In the genomic region with DNA sequence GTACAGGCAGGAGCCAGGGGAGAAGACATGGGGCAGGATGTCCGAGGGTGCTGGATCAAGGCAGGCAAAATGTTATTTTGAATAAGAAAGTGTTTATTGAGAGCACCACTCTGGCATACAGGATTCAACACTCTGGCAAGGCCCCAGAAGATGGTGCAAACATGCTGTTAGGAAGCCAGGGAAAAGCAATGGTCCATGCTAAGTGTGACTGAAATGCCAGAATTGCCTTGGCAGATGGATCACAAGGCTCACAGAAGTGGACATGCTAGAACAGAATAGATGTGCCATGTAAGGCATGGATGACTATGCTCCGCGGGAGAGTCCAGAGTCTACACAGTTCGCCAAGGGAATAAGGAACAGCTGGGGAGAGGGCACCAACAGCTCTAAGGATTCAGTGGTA, we compare ENCODE assay signal across 1 cellular context.
TF ChIP-seq lines count a peak whose summit lies in the region.

No MANE protein-coding gene starts in this region.

TF ChIP-seq in GM23338, 12 proteins besides CTCF, POLR2A, EP300 and RAD21 (continued from another document):
- TF ChIP-seq, protein P1, sequence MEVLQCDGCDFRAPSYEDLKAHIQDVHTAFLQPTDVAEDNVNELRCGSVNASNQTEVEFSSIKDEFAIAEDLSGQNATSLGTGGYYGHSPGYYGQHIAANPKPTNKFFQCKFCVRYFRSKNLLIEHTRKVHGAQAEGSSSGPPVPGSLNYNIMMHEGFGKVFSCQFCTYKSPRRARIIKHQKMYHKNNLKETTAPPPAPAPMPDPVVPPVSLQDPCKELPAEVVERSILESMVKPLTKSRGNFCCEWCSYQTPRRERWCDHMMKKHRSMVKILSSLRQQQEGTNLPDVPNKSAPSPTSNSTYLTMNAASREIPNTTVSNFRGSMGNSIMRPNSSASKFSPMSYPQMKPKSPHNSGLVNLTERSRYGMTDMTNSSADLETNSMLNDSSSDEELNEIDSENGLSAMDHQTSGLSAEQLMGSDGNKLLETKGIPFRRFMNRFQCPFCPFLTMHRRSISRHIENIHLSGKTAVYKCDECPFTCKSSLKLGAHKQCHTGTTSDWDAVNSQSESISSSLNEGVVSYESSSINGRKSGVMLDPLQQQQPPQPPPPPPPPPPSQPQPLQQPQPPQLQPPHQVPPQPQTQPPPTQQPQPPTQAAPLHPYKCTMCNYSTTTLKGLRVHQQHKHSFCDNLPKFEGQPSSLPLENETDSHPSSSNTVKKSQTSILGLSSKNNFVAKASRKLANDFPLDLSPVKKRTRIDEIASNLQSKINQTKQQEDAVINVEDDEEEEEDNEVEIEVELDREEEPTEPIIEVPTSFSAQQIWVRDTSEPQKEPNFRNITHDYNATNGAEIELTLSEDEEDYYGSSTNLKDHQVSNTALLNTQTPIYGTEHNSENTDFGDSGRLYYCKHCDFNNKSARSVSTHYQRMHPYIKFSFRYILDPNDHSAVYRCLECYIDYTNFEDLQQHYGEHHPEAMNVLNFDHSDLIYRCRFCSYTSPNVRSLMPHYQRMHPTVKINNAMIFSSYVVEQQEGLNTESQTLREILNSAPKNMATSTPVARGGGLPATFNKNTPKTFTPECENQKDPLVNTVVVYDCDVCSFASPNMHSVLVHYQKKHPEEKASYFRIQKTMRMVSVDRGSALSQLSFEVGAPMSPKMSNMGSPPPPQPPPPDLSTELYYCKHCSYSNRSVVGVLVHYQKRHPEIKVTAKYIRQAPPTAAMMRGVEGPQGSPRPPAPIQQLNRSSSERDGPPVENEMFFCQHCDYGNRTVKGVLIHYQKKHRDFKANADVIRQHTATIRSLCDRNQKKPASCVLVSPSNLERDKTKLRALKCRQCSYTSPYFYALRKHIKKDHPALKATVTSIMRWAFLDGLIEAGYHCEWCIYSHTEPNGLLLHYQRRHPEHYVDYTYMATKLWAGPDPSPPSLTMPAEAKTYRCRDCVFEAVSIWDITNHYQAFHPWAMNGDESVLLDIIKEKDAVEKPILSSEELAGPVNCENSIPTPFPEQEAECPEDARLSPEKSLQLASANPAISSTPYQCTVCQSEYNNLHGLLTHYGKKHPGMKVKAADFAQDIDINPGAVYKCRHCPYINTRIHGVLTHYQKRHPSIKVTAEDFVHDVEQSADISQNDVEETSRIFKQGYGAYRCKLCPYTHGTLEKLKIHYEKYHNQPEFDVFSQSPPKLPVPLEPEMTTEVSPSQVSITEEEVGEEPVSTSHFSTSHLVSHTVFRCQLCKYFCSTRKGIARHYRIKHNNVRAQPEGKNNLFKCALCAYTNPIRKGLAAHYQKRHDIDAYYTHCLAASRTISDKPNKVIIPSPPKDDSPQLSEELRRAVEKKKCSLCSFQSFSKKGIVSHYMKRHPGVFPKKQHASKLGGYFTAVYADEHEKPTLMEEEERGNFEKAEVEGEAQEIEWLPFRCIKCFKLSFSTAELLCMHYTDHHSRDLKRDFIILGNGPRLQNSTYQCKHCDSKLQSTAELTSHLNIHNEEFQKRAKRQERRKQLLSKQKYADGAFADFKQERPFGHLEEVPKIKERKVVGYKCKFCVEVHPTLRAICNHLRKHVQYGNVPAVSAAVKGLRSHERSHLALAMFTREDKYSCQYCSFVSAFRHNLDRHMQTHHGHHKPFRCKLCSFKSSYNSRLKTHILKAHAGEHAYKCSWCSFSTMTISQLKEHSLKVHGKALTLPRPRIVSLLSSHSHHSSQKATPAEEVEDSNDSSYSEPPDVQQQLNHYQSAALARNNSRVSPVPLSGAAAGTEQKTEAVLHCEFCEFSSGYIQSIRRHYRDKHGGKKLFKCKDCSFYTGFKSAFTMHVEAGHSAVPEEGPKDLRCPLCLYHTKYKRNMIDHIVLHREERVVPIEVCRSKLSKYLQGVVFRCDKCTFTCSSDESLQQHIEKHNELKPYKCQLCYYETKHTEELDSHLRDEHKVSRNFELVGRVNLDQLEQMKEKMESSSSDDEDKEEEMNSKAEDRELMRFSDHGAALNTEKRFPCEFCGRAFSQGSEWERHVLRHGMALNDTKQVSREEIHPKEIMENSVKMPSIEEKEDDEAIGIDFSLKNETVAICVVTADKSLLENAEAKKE (CRISPR knock-in tag; IDR thresholded peaks at IDR 0.05): no peak
- TF ChIP-seq POLR2AphosphoS5 (IDR thresholded peaks at IDR 0.05; ENCODE audit: low read depth) (no peak), EZH2 (IDR thresholded peaks at IDR 0.05; ENCODE audit: low read depth, unreplicated experiment) (no peak), STAT1 (IDR thresholded peaks at IDR 0.05; ENCODE audit: unreplicated experiment) (no peak), JUNB (IDR thresholded peaks at IDR 0.05; ENCODE audit: unreplicated experiment) (no peak), CREB1 (CRISPR knock-in tag; IDR thresholded peaks at IDR 0.05; ENCODE audit: low read depth) (no peak), ZNF114 (CRISPR knock-in tag; IDR thresholded peaks at IDR 0.05) (no peak)
- TF ChIP-seq, protein P2, sequence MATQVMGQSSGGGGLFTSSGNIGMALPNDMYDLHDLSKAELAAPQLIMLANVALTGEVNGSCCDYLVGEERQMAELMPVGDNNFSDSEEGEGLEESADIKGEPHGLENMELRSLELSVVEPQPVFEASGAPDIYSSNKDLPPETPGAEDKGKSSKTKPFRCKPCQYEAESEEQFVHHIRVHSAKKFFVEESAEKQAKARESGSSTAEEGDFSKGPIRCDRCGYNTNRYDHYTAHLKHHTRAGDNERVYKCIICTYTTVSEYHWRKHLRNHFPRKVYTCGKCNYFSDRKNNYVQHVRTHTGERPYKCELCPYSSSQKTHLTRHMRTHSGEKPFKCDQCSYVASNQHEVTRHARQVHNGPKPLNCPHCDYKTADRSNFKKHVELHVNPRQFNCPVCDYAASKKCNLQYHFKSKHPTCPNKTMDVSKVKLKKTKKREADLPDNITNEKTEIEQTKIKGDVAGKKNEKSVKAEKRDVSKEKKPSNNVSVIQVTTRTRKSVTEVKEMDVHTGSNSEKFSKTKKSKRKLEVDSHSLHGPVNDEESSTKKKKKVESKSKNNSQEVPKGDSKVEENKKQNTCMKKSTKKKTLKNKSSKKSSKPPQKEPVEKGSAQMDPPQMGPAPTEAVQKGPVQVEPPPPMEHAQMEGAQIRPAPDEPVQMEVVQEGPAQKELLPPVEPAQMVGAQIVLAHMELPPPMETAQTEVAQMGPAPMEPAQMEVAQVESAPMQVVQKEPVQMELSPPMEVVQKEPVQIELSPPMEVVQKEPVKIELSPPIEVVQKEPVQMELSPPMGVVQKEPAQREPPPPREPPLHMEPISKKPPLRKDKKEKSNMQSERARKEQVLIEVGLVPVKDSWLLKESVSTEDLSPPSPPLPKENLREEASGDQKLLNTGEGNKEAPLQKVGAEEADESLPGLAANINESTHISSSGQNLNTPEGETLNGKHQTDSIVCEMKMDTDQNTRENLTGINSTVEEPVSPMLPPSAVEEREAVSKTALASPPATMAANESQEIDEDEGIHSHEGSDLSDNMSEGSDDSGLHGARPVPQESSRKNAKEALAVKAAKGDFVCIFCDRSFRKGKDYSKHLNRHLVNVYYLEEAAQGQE (IDR thresholded peaks at IDR 0.05; ENCODE audit: unreplicated experiment): no peak
- TF ChIP-seq, protein P3, sequence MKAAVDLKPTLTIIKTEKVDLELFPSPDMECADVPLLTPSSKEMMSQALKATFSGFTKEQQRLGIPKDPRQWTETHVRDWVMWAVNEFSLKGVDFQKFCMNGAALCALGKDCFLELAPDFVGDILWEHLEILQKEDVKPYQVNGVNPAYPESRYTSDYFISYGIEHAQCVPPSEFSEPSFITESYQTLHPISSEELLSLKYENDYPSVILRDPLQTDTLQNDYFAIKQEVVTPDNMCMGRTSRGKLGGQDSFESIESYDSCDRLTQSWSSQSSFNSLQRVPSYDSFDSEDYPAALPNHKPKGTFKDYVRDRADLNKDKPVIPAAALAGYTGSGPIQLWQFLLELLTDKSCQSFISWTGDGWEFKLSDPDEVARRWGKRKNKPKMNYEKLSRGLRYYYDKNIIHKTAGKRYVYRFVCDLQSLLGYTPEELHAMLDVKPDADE (IDR thresholded peaks at IDR 0.05): no peak
